Comparison of ENCODE assay signal across 9 cellular contexts in the genomic region with DNA sequence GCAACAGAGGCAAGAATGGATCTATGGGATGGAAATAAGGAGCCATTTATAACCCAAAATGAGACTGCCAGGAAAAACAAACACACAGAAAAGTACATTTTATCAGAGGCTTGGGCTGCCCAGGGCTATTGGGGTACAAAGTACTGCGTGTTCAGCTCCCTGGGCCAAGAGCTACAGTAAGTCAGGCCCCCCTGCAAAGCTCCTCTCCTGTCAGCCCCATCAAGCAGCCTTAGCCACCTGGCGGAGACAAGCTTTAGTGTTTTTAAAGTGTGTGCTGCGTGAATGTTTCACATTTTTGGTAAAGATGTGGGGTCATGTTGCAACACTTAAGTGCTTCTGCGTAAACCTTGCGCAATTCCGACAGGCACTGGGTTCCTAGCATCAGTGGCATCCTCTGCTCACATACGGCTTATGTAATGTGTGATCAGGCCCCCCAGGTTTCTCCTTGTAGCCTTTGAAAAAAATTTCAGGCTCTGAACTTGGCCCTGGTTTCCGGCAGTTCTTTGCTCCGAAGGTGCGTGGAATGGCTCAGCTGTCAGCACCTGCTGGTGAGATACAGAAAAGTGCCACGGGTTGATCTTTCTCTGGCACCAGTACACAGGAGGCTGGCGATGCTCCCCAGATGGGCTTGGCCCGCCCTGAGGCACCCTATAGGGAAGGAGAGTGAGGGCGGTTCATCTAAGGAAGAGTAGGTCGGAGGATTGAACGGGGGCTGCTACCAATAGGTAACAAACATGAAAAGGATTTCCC.
DNase-seq lines count a peak whose midpoint lies in the region; ATAC-seq, FAIRE-seq and TF ChIP-seq lines count a peak whose summit lies in the region.
"Had no signal": no experiment of that assay in that cellular context is flagged by ENCODE, and none has a peak within 500 bp of the region (broad histone marks: within the 10 kb centered on the region; RNA-seq: fewer than 3 reads in every experiment).

No MANE protein-coding gene starts in this region.

- no peak for TF ChIP-seq EP300 in K562 (IDR thresholded peaks at IDR 0.05; ENCODE audit: low read length)

- TF ChIP-seq CTCF in K562 (IDR thresholded peaks at IDR 0.05 in 2 of 3, conservative IDR thresholded peaks at IDR 0.05 in 1 of 3; ENCODE audit: insufficient read depth in 2 of 3, low read depth in 1 of 3, low read length in 3 of 3) (peak; percentile 43 to 53 (median 43); a peak in 5 of 6 replicates), liver (IDR thresholded peaks at IDR 0.05; ENCODE audit: low read depth, low read length, missing input control) (peak; percentile 52), vagina (IDR thresholded peaks at IDR 0.05) (peak in 1 of 3 experiments; percentile 48), PC-9 (conservative IDR thresholded peaks at IDR 0.05) (no peak), GM10266 (IDR thresholded peaks at IDR 0.05; ENCODE audit: control insufficient read depth, insufficient read depth, low read depth, missing control alignments) (no peak)

- H3F3A ChIP-seq in PC-9 (ENCODE audit: insufficient read depth, low read depth), result peaks cover 5% of the 10 kb centered on the region

- DNase-seq in NK-92 treated with Interleukin-12 subunit alpha and Interleukin-12 subunit beta, amount 100 ng/mL, for 24 hours (lab: John Stamatoyannopoulos, UW), result peak; percentile 43
- DNase-seq in NK-92 (lab: John Stamatoyannopoulos, UW; ENCODE audit: unreplicated experiment) (no peak), K562 (ENCODE audit: extremely low read depth in 1 of 4, low spot score in 3 of 4) (peak; percentile 27 to 50 (median 40)), vagina (ENCODE audit: extremely low spot score in 2 of 2) (peak in 1 of 2 donors; percentile 91), PC-9 (no peak), GM10266 (ENCODE audit: extremely low spot score) (no peak)
- no peak for DNase-seq in activated CD4-positive, alpha-beta T cell treated with anti-CD3 and anti-CD28 coated beads for 1 hour

- TF ChIP-seq POLR2A in K562 (conservative IDR thresholded peaks at IDR 0.05) (no peak), vagina (IDR thresholded peaks at IDR 0.05) (no peak)

- ATAC-seq in K562, result peak; percentile 91

- H3K4me2 ChIP-seq in K562 (ENCODE audit: insufficient read depth, low read length), result no peak overlapping the region
- no peak overlapping the region for H3K4me2 ChIP-seq in PC-9

- H3K9me1 ChIP-seq in K562 (ENCODE audit: control insufficient read depth, insufficient read depth, low read length), result no peaks in the 10 kb centered on the region

- H3K9me2 ChIP-seq in PC-9 (ENCODE audit: insufficient read depth), result no peaks in the 10 kb centered on the region

- H3K9me3 ChIP-seq in K562 (replicated peaks; ENCODE audit: control insufficient read depth, insufficient read depth, low read depth, low read length), result no peaks in the 10 kb centered on the region
- H3K9me3 ChIP-seq in liver (ENCODE audit: control insufficient read depth in 4 of 4, low read length in 3 of 4), result no peaks in the 10 kb centered on the region
- no peaks in the 10 kb centered on the region for H3K9me3 ChIP-seq in vagina
- H3K9me3 ChIP-seq in PC-9 (ENCODE audit: insufficient read depth, low read depth), result no peaks in the 10 kb centered on the region
- H3K9me3 ChIP-seq: BLaER1 had no signal

- no peaks in the 10 kb centered on the region for H3K79me2 ChIP-seq in K562 (ENCODE audit: control insufficient read depth, insufficient read depth, low read length)
- H3K79me2 ChIP-seq in PC-9 (ENCODE audit: low read depth), result no peaks in the 10 kb centered on the region

- H3K27me3 ChIP-seq in K562 (ENCODE audit: control insufficient read depth in 2 of 2, insufficient read depth in 2 of 2, low read length in 2 of 2), result no peaks in the 10 kb centered on the region
- H3K27me3 ChIP-seq in liver (ENCODE audit: control insufficient read depth in 4 of 4, insufficient read depth in 4 of 4, low read length in 3 of 4), result no peaks in the 10 kb centered on the region
- H3K27me3 ChIP-seq in vagina, result no peaks in the 10 kb centered on the region
- H3K27me3 ChIP-seq in PC-9 (ENCODE audit: insufficient read depth, low read depth), result no peaks in the 10 kb centered on the region
- H3K27me3 ChIP-seq: BLaER1 had no signal

- BruUV-seq in K562 (replicated peaks; lab: Mats Ljungman, UMichigan), result no TSS peak
- no TSS peak for BruUV-seq in PC-9 (replicated peaks; lab: Mats Ljungman, UMichigan)

- H4K20me1 ChIP-seq in K562 (replicated peaks; ENCODE audit: control insufficient read depth, insufficient read depth, low read length) (no peaks in the 10 kb centered on the region), PC-9 (ENCODE audit: insufficient read depth) (no peaks in the 10 kb centered on the region)
- H4K20me1 ChIP-seq: BLaER1 had no signal

- H2AFZ ChIP-seq in K562 (ENCODE audit: low read depth, low read length), result no peak overlapping the region; the same call in 1 of the 2 replicates
- no peak overlapping the region for H2AFZ ChIP-seq in PC-9

- 41% methylated on average over 16 of the region's 16 CpGs for WGBS in K562 (ENCODE audit: insufficient coverage, low coverage, missing lambda C conversion rate)
- WGBS in liver, result 32% methylated on average over 16 of the region's 16 CpGs

- no peaks in the 10 kb centered on the region; a peak in 1 of 5 replicates for H3K4me1 ChIP-seq in K562 (replicated peaks in 1 of 2; ENCODE audit: control insufficient read depth in 2 of 2, insufficient read depth in 2 of 2, low read length in 2 of 2)
- peaks cover 8 to 32% (median 20%) of the 10 kb centered on the region in 4 donors for H3K4me1 ChIP-seq in liver (ENCODE audit: control insufficient read depth in 4 of 4, insufficient read depth in 4 of 4, low read length in 3 of 4)
- H3K4me1 ChIP-seq in vagina, result peaks cover 23% of the 10 kb centered on the region
- H3K4me1 ChIP-seq in PC-9 (replicated peaks; ENCODE audit: insufficient read depth), result peaks cover 12% of the 10 kb centered on the region

- CTCF ChIA-PET in K562 (lab: Yijun Ruan, JAX; ENCODE audit: low intra/inter-chr PET ratio), result interaction anchor here (0.7 to 1.1 kb wide), 2 partner anchors 251 to 299 kb away, joined by 3 read pairs; no protein-coding TSS in a partner anchor
- CTCF ChIA-PET in PC-9 (lab: Charles Lee), result interaction anchor here (0.7 kb wide), 1 partner anchor 1444 kb away, joined by 3 read pairs; no protein-coding TSS in a partner anchor

- H3K27ac ChIP-seq in K562 (ENCODE audit: extremely low read depth, low read depth, low read length) (no peak overlapping the region), liver (ENCODE audit: low read depth in 1 of 2, low read length in 2 of 2) (peak overlapping the region; percentile 86 to 96), vagina (peak overlapping the region; percentile 51), PC-9 (no peak overlapping the region)
- H3K27ac ChIP-seq: BLaER1 had no signal

- POLR2A ChIA-PET in K562 (lab: Yijun Ruan, JAX), result interaction anchor here (1.0 kb wide), 1 partner anchor 15 kb away, joined by 3 read pairs; no protein-coding TSS in a partner anchor
- POLR2A ChIA-PET in PC-9 (lab: Charles Lee; ENCODE audit: unreplicated experiment), result no interaction called here

- H3K36me3 ChIP-seq in K562 (ENCODE audit: control insufficient read depth, insufficient read depth, low read length) (no peaks in the 10 kb centered on the region), liver (ENCODE audit: control insufficient read depth in 4 of 4, insufficient read depth in 3 of 4, low read depth in 1 of 4, low read length in 3 of 4) (no peaks in the 10 kb centered on the region), vagina (no peaks in the 10 kb centered on the region), PC-9 (ENCODE audit: low read depth) (no peaks in the 10 kb centered on the region)
- H3K36me3 ChIP-seq: BLaER1 had no signal

- in situ Hi-C loops in K562 (cut with MboI), result no loop called here

- peak; percentile 58 for FAIRE-seq in K562 (lab: Jason Lieb, UNC)

- intact Hi-C loops in K562 (cut with micrococcal nuclease), result no loop called here
- intact Hi-C loops in vagina (cut with DNase I), result loop anchor here (10.0 kb wide), 1 partner anchor 133 kb away; no protein-coding TSS in a partner anchor
- intact Hi-C loops in PC-9 (cut with micrococcal nuclease; ENCODE audit: unreplicated experiment), result no loop called here

- H3K4me3 ChIP-seq in K562, result no peak overlapping the region
- peak overlapping the region in 1 of 3 donors; percentile 26 for H3K4me3 ChIP-seq in liver (ENCODE audit: low read depth in 1 of 3, low read length in 3 of 3)
- H3K4me3 ChIP-seq in vagina, result no peak overlapping the region
- no peak overlapping the region for H3K4me3 ChIP-seq in PC-9
- H3K4me3 ChIP-seq: BLaER1 had no signal

- TF ChIP-seq RAD21 in K562 (CRISPR knock-in tag; conservative IDR thresholded peaks at IDR 0.05 in 1 of 2, IDR thresholded peaks at IDR 0.05 in 1 of 2) (peak in 1 of 2 experiments; percentile 44; a peak in 2 of 4 replicates), liver (IDR thresholded peaks at IDR 0.05) (peak; percentile 62 to 88)

- H3K9ac ChIP-seq in K562 (ENCODE audit: insufficient read depth in 1 of 2, low read depth in 2 of 2, low read length in 2 of 2) (no peak overlapping the region), liver (ENCODE audit: low read depth in 1 of 2, low read length in 2 of 2) (no peak overlapping the region)
- H3K9ac ChIP-seq: BLaER1 had no signal

TF ChIP-seq in K562, 482 proteins besides CTCF, POLR2A, EP300 and RAD21 (continues in another document):
- TF ChIP-seq SMC3 (conservative IDR thresholded peaks at IDR 0.05; ENCODE audit: insufficient read depth, low read depth, low read length) (peak; percentile 48), CXXC5 (CRISPR knock-in tag; IDR thresholded peaks at IDR 0.05) (peak; percentile 49), CTBP1 (IDR thresholded peaks at IDR 0.05; ENCODE audit: borderline replicate concordance) (peak; percentile 65), CEBPB (tag; IDR thresholded peaks at IDR 0.05) (peak; percentile 99), CREM (IDR thresholded peaks at IDR 0.05; ENCODE audit: low read depth) (0 out of 2 replicates have a peak, but pooled peaks have one; percentile 14), ZFP1 (CRISPR knock-in tag; IDR thresholded peaks at IDR 0.05) (no peak), TEAD4 (IDR thresholded peaks at IDR 0.05; ENCODE audit: low read length) (peak; percentile 28; the same call in 1 of the 2 replicates), TEAD4 (CRISPR knock-in tag; IDR thresholded peaks at IDR 0.05; ENCODE audit: borderline replicate concordance) (no peak)

TF ChIP-seq in liver, 16 proteins besides CTCF, POLR2A, EP300 and RAD21 (continues in another document):
- TF ChIP-seq, protein P1, sequence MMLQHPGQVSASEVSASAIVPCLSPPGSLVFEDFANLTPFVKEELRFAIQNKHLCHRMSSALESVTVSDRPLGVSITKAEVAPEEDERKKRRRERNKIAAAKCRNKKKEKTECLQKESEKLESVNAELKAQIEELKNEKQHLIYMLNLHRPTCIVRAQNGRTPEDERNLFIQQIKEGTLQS (IDR thresholded peaks at IDR 0.05), result no peak
- TF ChIP-seq NR2F2 (IDR thresholded peaks at IDR 0.05) (peak; percentile 33), RXRA (IDR thresholded peaks at IDR 0.05) (peak; percentile 70 to 84), TAF1 (conservative IDR thresholded peaks at IDR 0.05) (no peak), HNF4G (IDR thresholded peaks at IDR 0.05) (peak; percentile 53), EGR1 (IDR thresholded peaks at IDR 0.05; ENCODE audit: low read depth in 2 of 2) (peak in 1 of 2 donors; percentile 68), JUND (IDR thresholded peaks at IDR 0.05) (peak; percentile 36 to 40)

Comparison
In these comparisons a context has a peak if more than half of its experiments do, and no peak if none do; other contexts are left out.
1. DNase-seq: peak in NK-92 treated with Interleukin-12 subunit alpha and Interleukin-12 subunit beta, amount 100 ng/mL, for 24 hours (single experiment) and K562 (4 of 4); none in NK-92 (single experiment), PC-9 (0 of 2), GM10266 (single experiment) and activated CD4-positive, alpha-beta T cell treated with anti-CD3 and anti-CD28 coated beads for 1 hour (single experiment).
2. H3K27ac ChIP-seq: peak in liver (2 of 2) and vagina (single experiment); none in K562 (single experiment) and PC-9 (single experiment).
3. CTCF ChIP-seq: peak in K562 (3 of 3) and liver (single experiment); none in PC-9 (single experiment) and GM10266 (single experiment).